In the genomic region with DNA sequence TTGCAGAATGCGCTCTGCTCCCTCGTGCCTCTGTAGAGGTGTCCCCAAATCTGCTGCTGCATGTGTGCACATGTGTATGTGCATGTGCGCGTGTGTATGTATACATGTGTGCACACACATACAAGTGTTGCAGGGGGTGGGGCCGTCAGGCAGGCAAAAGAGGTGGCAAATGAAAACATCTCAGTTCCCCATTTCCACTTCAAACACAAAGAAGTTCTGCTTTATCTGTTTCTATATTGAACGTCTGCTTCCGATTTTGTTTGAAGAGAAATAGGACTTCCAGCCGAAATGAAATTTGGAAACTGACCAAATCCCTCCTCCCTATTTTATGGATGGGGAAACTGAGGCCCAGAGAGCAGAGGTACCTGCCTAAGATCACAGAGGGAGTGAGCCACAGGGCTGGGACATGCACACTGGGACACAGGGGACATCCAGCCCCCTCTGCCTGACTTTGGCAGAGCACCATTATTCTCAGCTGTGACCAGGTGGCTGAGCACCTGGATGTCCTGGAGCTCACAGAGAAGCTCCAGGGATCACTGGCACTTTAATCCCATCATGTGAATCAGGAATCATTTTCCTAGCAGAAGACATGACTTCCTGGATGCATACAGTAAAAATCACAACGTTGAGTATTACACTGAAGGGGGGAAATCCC, we compare ENCODE assay signal across 15 cellular contexts. TPM values are rescaled to one million over a fixed set of nuclear protein-coding genes. Genes with fewer than 3 reads are reported as not detected.
DNase-seq lines count a peak whose midpoint lies in the region; ATAC-seq, FAIRE-seq and TF ChIP-seq lines count a peak whose summit lies in the region.
"Had no signal": no experiment of that assay in that cellular context is flagged by ENCODE, and none has a peak within 500 bp of the region (broad histone marks: within the 10 kb centered on the region; RNA-seq: fewer than 3 reads in every experiment).

No MANE protein-coding gene starts in this region.

- no peak for TF ChIP-seq RAD21 in HepG2 (CRISPR knock-in tag; IDR thresholded peaks at IDR 0.05)

- WGBS in HepG2 (ENCODE audit: low lambda C conversion rate) = 44% methylated on average over 9 of the region's 9 CpGs
- 52% methylated on average over 5 of the region's 9 CpGs for WGBS in right lobe of liver (ENCODE audit: insufficient coverage, low coverage, low lambda C conversion rate, missing lambda C conversion rate)

- intact Hi-C loops in HepG2 (cut with micrococcal nuclease; ENCODE audit: unreplicated experiment) = no loop called here
- intact Hi-C loops in right lobe of liver (cut with DNase I) = no loop called here
- intact Hi-C loops in natural killer cell (cut with micrococcal nuclease) = no loop called here

- no peak for TF ChIP-seq EP300 in HepG2 (IDR thresholded peaks at IDR 0.05; ENCODE audit: low read depth in 2 of 2, low read length in 2 of 2)
- no peak for TF ChIP-seq EP300 in HepG2 (CRISPR knock-in tag; IDR thresholded peaks at IDR 0.05; ENCODE audit: borderline replicate concordance)

- POLR2A ChIA-PET in HepG2 (lab: Yijun Ruan, JAX) = no interaction called here

- CTCF ChIA-PET in HepG2 (lab: Yijun Ruan, JAX; ENCODE audit: low intra/inter-chr PET ratio, low total read pairs) = no interaction called here

- H3K9me3 ChIP-seq in HepG2 (ENCODE audit: low read length) (no peaks in the 10 kb centered on the region), right lobe of liver (no peaks in the 10 kb centered on the region)
- H3K9me3 ChIP-seq: A549 had no signal

- peaks cover 1 to 27% of the 10 kb centered on the region in 2 experiments; a peak in 2 of 5 replicates for H3K27me3 ChIP-seq in HepG2 (ENCODE audit: control insufficient read depth in 1 of 2, insufficient read depth in 2 of 2, low read length in 2 of 2)
- no peaks in the 10 kb centered on the region for H3K27me3 ChIP-seq in right lobe of liver

- H3K27ac ChIP-seq in HepG2 (ENCODE audit: extremely low read length, insufficient read depth, low read length) (no peak overlapping the region), right lobe of liver (no peak overlapping the region)
- H3K27ac ChIP-seq: A549, SK-N-MC had no signal

- H3K27me3 Mint-ChIP-seq in natural killer cell (ENCODE audit: low read depth in 2 of 2) = peaks cover 15 to 42% of the 10 kb centered on the region in 2 donors

- no peaks in the 10 kb centered on the region for H3K36me3 ChIP-seq in HepG2 (replicated peaks in 1 of 2; ENCODE audit: control insufficient read depth in 1 of 2, insufficient read depth in 2 of 2, low read length in 2 of 2)
- no peaks in the 10 kb centered on the region for H3K36me3 ChIP-seq in right lobe of liver

- H3K36me3 Mint-ChIP-seq in natural killer cell = no peaks in the 10 kb centered on the region
- H3K36me3 Mint-ChIP-seq: activated CD4-positive, alpha-beta memory T cell treated with anti-CD3 and anti-CD28 coated beads for 36 hours had no signal

- H3K4me1 Mint-ChIP-seq in natural killer cell = peaks cover 0 to 4% of the 10 kb centered on the region in 2 donors
- H3K4me1 Mint-ChIP-seq: endodermal cell had no signal

- no peak overlapping the region for H2AFZ ChIP-seq in HepG2 (ENCODE audit: low read length)

- TF ChIP-seq POLR2A in HepG2 (IDR thresholded peaks at IDR 0.05; ENCODE audit: insufficient read depth in 1 of 2, low read depth in 2 of 2, low read length in 2 of 2) = no peak
- TF ChIP-seq POLR2A in right lobe of liver (IDR thresholded peaks at IDR 0.05) = no peak

- no peak overlapping the region for H3K27ac Mint-ChIP-seq in natural killer cell
- H3K27ac Mint-ChIP-seq: activated CD4-positive, alpha-beta memory T cell treated with anti-CD3 and anti-CD28 coated beads for 36 hours; endodermal cell; nephron progenitor cell had no signal

- H3K4me3 ChIP-seq in HepG2 (replicated peaks in 1 of 3; ENCODE audit: insufficient read depth in 1 of 3, low read depth in 2 of 3, low read length in 3 of 3) (no peak overlapping the region), right lobe of liver (no peak overlapping the region)
- H3K4me3 ChIP-seq: A549, SK-N-MC had no signal

- H3K4me1 ChIP-seq in HepG2 (ENCODE audit: insufficient read depth, low read length) (no peaks in the 10 kb centered on the region), right lobe of liver (no peaks in the 10 kb centered on the region)
- H3K4me1 ChIP-seq: A549 had no signal

- H3K9ac ChIP-seq in HepG2 (ENCODE audit: insufficient read depth, low read depth, low read length) = no peak overlapping the region

- H3K4me3 Mint-ChIP-seq in natural killer cell = no peak overlapping the region
- H3K4me3 Mint-ChIP-seq: activated CD4-positive, alpha-beta memory T cell treated with anti-CD3 and anti-CD28 coated beads for 36 hours; endodermal cell; nephron progenitor cell had no signal

- no peak for TF ChIP-seq CTCF in HepG2 (CRISPR knock-in tag; IDR thresholded peaks at IDR 0.05)
- no peak for TF ChIP-seq CTCF in right lobe of liver (IDR thresholded peaks at IDR 0.05)
- TF ChIP-seq CTCF in natural killer cell (IDR thresholded peaks at IDR 0.05) = no peak

- no TSS peak for BruUV-seq in HepG2 (replicated peaks; lab: Mats Ljungman, UMichigan)

- no peak overlapping the region for H3K4me2 ChIP-seq in HepG2 (ENCODE audit: low read depth, low read length)
- H3K4me2 ChIP-seq: A549 had no signal

- FAIRE-seq in HepG2 (lab: Jason Lieb, UNC) = no peak
- FAIRE-seq: A549 had no signal

- no peaks in the 10 kb centered on the region for H3K79me2 ChIP-seq in HepG2 (ENCODE audit: insufficient read depth, low read length)

- ATAC-seq in HepG2 (no peak), right lobe of liver (no peak), HG02852 (IDR thresholded peaks at IDR 0.05; ENCODE audit: unreplicated experiment) (peak; percentile 80), natural killer cell (no peak)

- no peaks in the 10 kb centered on the region for H4K20me1 ChIP-seq in HepG2 (ENCODE audit: insufficient read depth, low read length)

- no peak for DNase-seq in HepG2 (ENCODE audit: low spot score)
- no peak for DNase-seq in right lobe of liver
- peak; percentile 48 for DNase-seq in NAMALWA (ENCODE audit: low spot score)
- DNase-seq in NCI-H1105 (lab: John Stamatoyannopoulos, UW) = no peak
- no peak for DNase-seq in natural killer cell
- no peak for DNase-seq in inferior parietal cortex (ENCODE audit: extremely low spot score)
- DNase-seq in GOT3 (lab: John Stamatoyannopoulos, UW) = no peak
- DNase-seq: activated CD4-positive, alpha-beta memory T cell treated with anti-CD3 and anti-CD28 coated beads for 36 hours; endodermal cell; GF-D8; NCI-H2081; nephron progenitor cell had no signal

- in situ Hi-C loops in HepG2 (cut with HindIII; ENCODE audit: extremely low pct_ligation_motif_present, low pct_unique_long_range_greater_than_20kb) = no loop called here

- H3K9me3 Mint-ChIP-seq in natural killer cell = no peaks in the 10 kb centered on the region
- H3K9me3 Mint-ChIP-seq: activated CD4-positive, alpha-beta memory T cell treated with anti-CD3 and anti-CD28 coated beads for 36 hours; endodermal cell; nephron progenitor cell had no signal

TF ChIP-seq in HepG2, 621 proteins besides CTCF, POLR2A, EP300 and RAD21 (continues in another document):
- TF ChIP-seq, protein P1, sequence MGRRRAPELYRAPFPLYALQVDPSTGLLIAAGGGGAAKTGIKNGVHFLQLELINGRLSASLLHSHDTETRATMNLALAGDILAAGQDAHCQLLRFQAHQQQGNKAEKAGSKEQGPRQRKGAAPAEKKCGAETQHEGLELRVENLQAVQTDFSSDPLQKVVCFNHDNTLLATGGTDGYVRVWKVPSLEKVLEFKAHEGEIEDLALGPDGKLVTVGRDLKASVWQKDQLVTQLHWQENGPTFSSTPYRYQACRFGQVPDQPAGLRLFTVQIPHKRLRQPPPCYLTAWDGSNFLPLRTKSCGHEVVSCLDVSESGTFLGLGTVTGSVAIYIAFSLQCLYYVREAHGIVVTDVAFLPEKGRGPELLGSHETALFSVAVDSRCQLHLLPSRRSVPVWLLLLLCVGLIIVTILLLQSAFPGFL (CRISPR knock-in tag; IDR thresholded peaks at IDR 0.05) = no peak

RNA-seq across cellular contexts. Expression of a gene that starts 41.2 kb away (rescaled TPM):
- total RNA-seq in HepG2 (2016; rRNA removed; fragmentation: Illumina TruSeq; extraction: Trizol) (not detected in 2 replicates), right lobe of liver (not detected), natural killer cell (not detected)
- not detected in 2 replicates for total RNA-seq in HepG2 (2016; cell fraction: cytosol; rRNA removed; fragmentation: Illumina TruSeq; extraction: Trizol; ENCODE audit: low read depth)
- total RNA-seq in HepG2 (2016; cell fraction: insoluble cytoplasmic fraction; rRNA removed; fragmentation: Illumina TruSeq; extraction: Trizol) = not detected in 2 replicates
- total RNA-seq in HepG2 (2016; cell fraction: membrane; rRNA removed; fragmentation: Illumina TruSeq; extraction: Trizol) = not detected in 2 replicates
- total RNA-seq in HepG2 (2016; cell fraction: nucleus; rRNA removed; fragmentation: Illumina TruSeq; extraction: Trizol) = not detected in 2 replicates
- polyA plus RNA-seq in HepG2 (2011; rRNA removed) = not detected in 2 replicates
- polyA plus RNA-seq in HepG2 (2011; cell fraction: cytosol; rRNA removed) = not detected in 2 replicates
- not detected in 2 replicates for polyA plus RNA-seq in HepG2 (2011; cell fraction: nucleus; rRNA removed)
- polyA plus RNA-seq in HepG2 (2012) = 0.07 TPM in 1 of 2 replicates, not detected in the other
- not detected in 2 replicates for polyA plus RNA-seq in HepG2 (2016; cell fraction: cytosol; fragmentation: Illumina TruSeq; extraction: Trizol; ENCODE audit: low read depth)
- polyA plus RNA-seq in HepG2 (2016; cell fraction: insoluble cytoplasmic fraction; fragmentation: Illumina TruSeq; extraction: Trizol; ENCODE audit: low read depth) = not detected in 2 replicates
- polyA plus RNA-seq in HepG2 (2016; cell fraction: membrane; fragmentation: Illumina TruSeq; extraction: Trizol; ENCODE audit: low read depth) = not detected in 2 replicates
- not detected in 2 replicates for polyA plus RNA-seq in HepG2 (2016; cell fraction: nucleus; fragmentation: Illumina TruSeq; extraction: Trizol; ENCODE audit: insufficient read depth, low read depth)
- polyA minus RNA-seq in HepG2 (2011; rRNA and poly(A)+ RNA removed; ENCODE audit: low replicate concordance) = not detected in 2 replicates
- polyA minus RNA-seq in HepG2 (2011; cell fraction: cytosol; rRNA and poly(A)+ RNA removed) = not detected in 2 replicates
- not detected in 2 replicates for polyA minus RNA-seq in HepG2 (2011; cell fraction: nucleus; rRNA and poly(A)+ RNA removed)
- total RNA-seq: activated CD4-positive, alpha-beta memory T cell treated with anti-CD3 and anti-CD28 coated beads for 36 hours; endodermal cell had no signal
